10 cellular contexts compared by ENCODE assay signal in the genomic region with DNA sequence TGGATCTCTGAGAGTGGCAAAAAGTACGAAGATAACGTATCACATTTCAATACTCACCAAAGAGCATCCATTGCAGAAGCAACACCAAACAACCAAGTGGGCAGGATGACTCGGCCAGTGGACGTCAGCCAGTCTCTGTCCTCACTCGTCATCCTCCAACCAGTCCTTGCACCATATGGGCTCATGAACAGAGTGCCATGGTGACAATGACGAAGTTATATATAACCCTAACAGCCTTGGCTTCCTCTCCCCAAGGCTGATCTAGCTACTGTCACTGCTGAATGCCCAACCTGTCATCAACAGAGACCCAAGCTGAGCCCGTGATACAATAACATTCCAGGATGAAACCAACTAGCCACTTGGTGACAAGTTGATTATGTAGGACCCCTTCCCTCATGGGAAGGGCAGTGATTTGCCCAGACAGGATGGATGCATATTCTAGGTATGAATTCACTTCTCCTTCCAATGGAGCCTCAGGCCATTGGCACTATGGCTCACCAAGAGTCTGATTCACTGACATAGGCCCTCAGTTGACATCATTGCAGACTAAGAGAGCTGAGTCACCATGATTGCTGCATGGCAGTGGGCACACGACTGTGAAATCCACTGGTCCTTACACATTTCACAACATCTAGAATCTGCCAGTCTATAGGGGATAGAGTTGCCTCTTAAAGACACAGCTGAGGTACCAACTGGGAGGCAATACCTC. TPM values are rescaled to one million over a fixed set of nuclear protein-coding genes. Genes with fewer than 3 reads are reported as not detected.
DNase-seq lines count a peak whose midpoint lies in the region; ATAC-seq, FAIRE-seq and TF ChIP-seq lines count a peak whose summit lies in the region.
"Had no signal": no experiment of that assay in that cellular context is flagged by ENCODE, and none has a peak within 500 bp of the region (broad histone marks: within the 10 kb centered on the region; RNA-seq: fewer than 3 reads in every experiment).

No MANE protein-coding gene starts in this region.

- H3K27ac ChIP-seq in CD4-positive, CD25-positive, alpha-beta regulatory T cell (ENCODE audit: insufficient read depth, low read length, poor library complexity, severe bottlenecking), result no peak overlapping the region
- H3K27ac ChIP-seq in KMS-11 (no peak overlapping the region), HepG2 (ENCODE audit: extremely low read length, insufficient read depth, low read length) (no peak overlapping the region), Karpas-422 (ENCODE audit: low read length) (no peak overlapping the region), thyroid gland (no peak overlapping the region)
- H3K27ac ChIP-seq: WERI-Rb-1 had no signal

- WGBS in HepG2 (ENCODE audit: low lambda C conversion rate), result 59% methylated on average over 8 of the region's 8 CpGs
- WGBS in thyroid gland, 2 donors, result 89 to 96% methylated on average over 8 of the region's 8 CpGs

- no TSS peak for BruUV-seq in HepG2 (replicated peaks; lab: Mats Ljungman, UMichigan)

- H3K9ac ChIP-seq in KMS-11 (no peak overlapping the region), HepG2 (ENCODE audit: insufficient read depth, low read depth, low read length) (no peak overlapping the region), Karpas-422 (ENCODE audit: low read length) (no peak overlapping the region)

- no peaks in the 10 kb centered on the region for H3K36me3 ChIP-seq in CD4-positive, CD25-positive, alpha-beta regulatory T cell (ENCODE audit: control insufficient read depth, insufficient read depth, low read length)
- H3K36me3 ChIP-seq in KMS-11 (ENCODE audit: insufficient read depth) (no peaks in the 10 kb centered on the region), HepG2 (replicated peaks in 1 of 2; ENCODE audit: control insufficient read depth in 1 of 2, insufficient read depth in 2 of 2, low read length in 2 of 2) (no peaks in the 10 kb centered on the region), Karpas-422 (ENCODE audit: insufficient read depth, low read length) (no peaks in the 10 kb centered on the region), thyroid gland (no peaks in the 10 kb centered on the region)
- H3K36me3 ChIP-seq: WERI-Rb-1 had no signal

- no peaks in the 10 kb centered on the region for H3K9me3 ChIP-seq in CD4-positive, CD25-positive, alpha-beta regulatory T cell (ENCODE audit: control insufficient read depth in 2 of 2, low read length in 2 of 2)
- H3K9me3 ChIP-seq in HepG2 (ENCODE audit: low read length) (no peaks in the 10 kb centered on the region), Karpas-422 (ENCODE audit: low read length) (no peaks in the 10 kb centered on the region), thyroid gland (no peaks in the 10 kb centered on the region)

- POLR2A ChIA-PET in HepG2 (lab: Yijun Ruan, JAX), result no interaction called here

- intact Hi-C loops in HepG2 (cut with micrococcal nuclease; ENCODE audit: unreplicated experiment) (no loop called here), thyroid gland (cut with DNase I) (no loop called here)

- H3K4me2 ChIP-seq in KMS-11, result peak overlapping the region; percentile 12; the same call in 1 of the 2 replicates
- no peak overlapping the region for H3K4me2 ChIP-seq in HepG2 (ENCODE audit: low read depth, low read length)
- H3K4me2 ChIP-seq in Karpas-422 (ENCODE audit: low read depth, low read length, poor library complexity, severe bottlenecking), result no peak overlapping the region

- H3K9me3 Mint-ChIP-seq in CD4-positive, CD25-positive, alpha-beta regulatory T cell, result peaks cover 0 to 9% (median 2%) of the 10 kb centered on the region in 7 donors
- peaks cover 5% of the 10 kb centered on the region for H3K9me3 Mint-ChIP-seq in activated naive CD4-positive, alpha-beta T cell treated with anti-CD3 and anti-CD28 coated beads, Interleukin-2, amount 50 U/mL, for 24 hours

- H3K4me3 Mint-ChIP-seq in CD4-positive, CD25-positive, alpha-beta regulatory T cell, result peak overlapping the region in 1 of 4 donors; percentile 52
- H3K4me3 Mint-ChIP-seq in activated naive CD4-positive, alpha-beta T cell treated with anti-CD3 and anti-CD28 coated beads, Interleukin-2, amount 50 U/mL, for 24 hours, result no peak overlapping the region

- peaks cover 9% of the 10 kb centered on the region for H3K27me3 Mint-ChIP-seq in CD4-positive, CD25-positive, alpha-beta regulatory T cell
- no peaks in the 10 kb centered on the region for H3K27me3 Mint-ChIP-seq in activated naive CD4-positive, alpha-beta T cell treated with anti-CD3 and anti-CD28 coated beads, Interleukin-2, amount 50 U/mL, for 24 hours

- H4K20me1 ChIP-seq in KMS-11 (ENCODE audit: insufficient read depth) (no peaks in the 10 kb centered on the region), HepG2 (ENCODE audit: insufficient read depth, low read length) (no peaks in the 10 kb centered on the region; the same call in 1 of the 2 replicates), Karpas-422 (ENCODE audit: insufficient read depth, low read depth, low read length) (0 out of 2 replicates have a peak, but pooled peaks cover 4% of the 10 kb centered on the region)

- H3K4me3 ChIP-seq in CD4-positive, CD25-positive, alpha-beta regulatory T cell (ENCODE audit: low read depth, low read length), result no peak overlapping the region
- H3K4me3 ChIP-seq in KMS-11 (IDR thresholded peaks at IDR 0.05; ENCODE audit: insufficient read depth, low read depth, low read length) (no peak overlapping the region), HepG2 (replicated peaks in 1 of 3; ENCODE audit: insufficient read depth in 1 of 3, low read depth in 2 of 3, low read length in 3 of 3) (no peak overlapping the region), Karpas-422 (ENCODE audit: low read length) (no peak overlapping the region), thyroid gland (replicated peaks in 1 of 3) (no peak overlapping the region)
- H3K4me3 ChIP-seq: heart right ventricle had no signal

- CTCF ChIA-PET in HepG2 (lab: Yijun Ruan, JAX; ENCODE audit: low intra/inter-chr PET ratio, low total read pairs), result no interaction called here

- H3K9me2 ChIP-seq in Karpas-422 (replicated peaks; ENCODE audit: insufficient read depth, low read length), result no peaks in the 10 kb centered on the region

- in situ Hi-C loops in HepG2 (cut with HindIII; ENCODE audit: extremely low pct_ligation_motif_present, low pct_unique_long_range_greater_than_20kb), result no loop called here

- TF ChIP-seq POLR2A in HepG2 (IDR thresholded peaks at IDR 0.05; ENCODE audit: insufficient read depth in 1 of 2, low read depth in 2 of 2, low read length in 2 of 2) (no peak), thyroid gland (IDR thresholded peaks at IDR 0.05) (no peak)

- peak overlapping the region in 2 of 3 donors; percentile 56 to 81 for H3K27ac Mint-ChIP-seq in CD4-positive, CD25-positive, alpha-beta regulatory T cell
- H3K27ac Mint-ChIP-seq in activated naive CD4-positive, alpha-beta T cell treated with anti-CD3 and anti-CD28 coated beads, Interleukin-2, amount 50 U/mL, for 24 hours, result peak overlapping the region; percentile 79

- no peak overlapping the region for H2AFZ ChIP-seq in KMS-11 (ENCODE audit: low read depth)
- no peak overlapping the region for H2AFZ ChIP-seq in HepG2 (ENCODE audit: low read length)
- no peak overlapping the region for H2AFZ ChIP-seq in Karpas-422 (ENCODE audit: low read length)

- no peak for ATAC-seq in CD4-positive, CD25-positive, alpha-beta regulatory T cell (ENCODE audit: low read depth in 2 of 2)
- ATAC-seq in HepG2, result no peak

- TF ChIP-seq CTCF in KMS-11 (conservative IDR thresholded peaks at IDR 0.05; ENCODE audit: low read depth, low read length) (no peak), HepG2 (CRISPR knock-in tag; IDR thresholded peaks at IDR 0.05) (no peak), thyroid gland (IDR thresholded peaks at IDR 0.05) (no peak)

- H3K79me2 ChIP-seq in KMS-11 (ENCODE audit: insufficient read depth, low read depth) (no peaks in the 10 kb centered on the region), HepG2 (ENCODE audit: insufficient read depth, low read length) (no peaks in the 10 kb centered on the region), Karpas-422 (ENCODE audit: low read length) (no peaks in the 10 kb centered on the region)

- DNase-seq in CD4-positive, CD25-positive, alpha-beta regulatory T cell, result no peak
- DNase-seq in HepG2 (ENCODE audit: low spot score), result no peak
- DNase-seq in Karpas-422, result no peak
- no peak for DNase-seq in thyroid gland
- DNase-seq in iPS-NIHi7 (ENCODE audit: extremely low spot score), result no peak
- no peak for DNase-seq in NCI-H2107 treated with DMSO at 0.1 percent for 48 hours (lab: John Stamatoyannopoulos, UW; ENCODE audit: unreplicated experiment)
- DNase-seq: heart right ventricle, WERI-Rb-1 had no signal

- FAIRE-seq in HepG2 (lab: Jason Lieb, UNC), result no peak

- no peaks in the 10 kb centered on the region for H3K27me3 ChIP-seq in CD4-positive, CD25-positive, alpha-beta regulatory T cell (ENCODE audit: control insufficient read depth, insufficient read depth, low read length)
- H3K27me3 ChIP-seq in KMS-11 (ENCODE audit: insufficient read depth, low read depth), result no peaks in the 10 kb centered on the region
- 0 out of 5 replicates have a peak, but pooled peaks cover 0 to 3% of the 10 kb centered on the region in 2 experiments for H3K27me3 ChIP-seq in HepG2 (ENCODE audit: control insufficient read depth in 1 of 2, insufficient read depth in 2 of 2, low read length in 2 of 2)
- no peaks in the 10 kb centered on the region for H3K27me3 ChIP-seq in Karpas-422 (ENCODE audit: low read length)
- no peaks in the 10 kb centered on the region for H3K27me3 ChIP-seq in thyroid gland
- H3K27me3 ChIP-seq: heart right ventricle had no signal

- TF ChIP-seq EP300 in HepG2 (IDR thresholded peaks at IDR 0.05; ENCODE audit: low read depth in 2 of 2, low read length in 2 of 2) (no peak), HepG2 (CRISPR knock-in tag; IDR thresholded peaks at IDR 0.05; ENCODE audit: borderline replicate concordance) (no peak)

- no peaks in the 10 kb centered on the region for H3K36me3 Mint-ChIP-seq in CD4-positive, CD25-positive, alpha-beta regulatory T cell
- H3K36me3 Mint-ChIP-seq in activated naive CD4-positive, alpha-beta T cell treated with anti-CD3 and anti-CD28 coated beads, Interleukin-2, amount 50 U/mL, for 24 hours, result no peaks in the 10 kb centered on the region

- H3K4me1 Mint-ChIP-seq in CD4-positive, CD25-positive, alpha-beta regulatory T cell, result peaks cover 26 to 88% (median 73%) of the 10 kb centered on the region in 4 donors
- H3K4me1 Mint-ChIP-seq in activated naive CD4-positive, alpha-beta T cell treated with anti-CD3 and anti-CD28 coated beads, Interleukin-2, amount 50 U/mL, for 24 hours, result peaks cover 87% of the 10 kb centered on the region

- TF ChIP-seq RAD21 in HepG2 (CRISPR knock-in tag; IDR thresholded peaks at IDR 0.05), result no peak

- peaks cover 71% of the 10 kb centered on the region for H3K4me1 ChIP-seq in CD4-positive, CD25-positive, alpha-beta regulatory T cell (ENCODE audit: control insufficient read depth, insufficient read depth, low read length, poor library complexity, severe bottlenecking)
- H3K4me1 ChIP-seq in KMS-11 (ENCODE audit: low read depth, poor library complexity, severe bottlenecking) (peaks cover 83% of the 10 kb centered on the region), HepG2 (ENCODE audit: insufficient read depth, low read length) (peaks cover 26% of the 10 kb centered on the region), Karpas-422 (ENCODE audit: low read length) (peaks cover 48% of the 10 kb centered on the region), thyroid gland (peaks cover 4 to 34% of the 10 kb centered on the region in 2 donors)

RNA-seq across cellular contexts. Expression of a gene that starts 26.3 kb away (rescaled TPM):
- total RNA-seq in CD4-positive, CD25-positive, alpha-beta regulatory T cell, result 60.2 TPM
- polyA plus RNA-seq in CD4-positive, CD25-positive, alpha-beta regulatory T cell, result 10 to 100 TPM; 15.5 to 18.6 (median 17.2) TPM
- total RNA-seq in HepG2 (2016; rRNA removed; fragmentation: Illumina TruSeq; extraction: Trizol) (157 and 178 TPM in 2 replicates), thyroid gland (10 to 100 TPM; 31.4 to 70.1 (median 52.3) TPM)
- total RNA-seq in HepG2 (2016; cell fraction: cytosol; rRNA removed; fragmentation: Illumina TruSeq; extraction: Trizol; ENCODE audit: low read depth), result 30.6 and 37.3 TPM in 2 replicates
- total RNA-seq in HepG2 (2016; cell fraction: insoluble cytoplasmic fraction; rRNA removed; fragmentation: Illumina TruSeq; extraction: Trizol), result 154 and 176 TPM in 2 replicates
- 93.6 and 97.6 TPM in 2 replicates for total RNA-seq in HepG2 (2016; cell fraction: membrane; rRNA removed; fragmentation: Illumina TruSeq; extraction: Trizol)
- total RNA-seq in HepG2 (2016; cell fraction: nucleus; rRNA removed; fragmentation: Illumina TruSeq; extraction: Trizol), result 106 and 121 TPM in 2 replicates
- polyA plus RNA-seq in HepG2 (2011; rRNA removed), result 134 and 147 TPM in 2 replicates
- 144 and 156 TPM in 2 replicates for polyA plus RNA-seq in HepG2 (2011; cell fraction: cytosol; rRNA removed)
- 229 and 231 TPM in 2 replicates for polyA plus RNA-seq in HepG2 (2011; cell fraction: nucleus; rRNA removed)
- polyA plus RNA-seq in HepG2 (2012), result 92.0 and 152 TPM in 2 replicates
- 48.0 and 48.3 TPM in 2 replicates for polyA plus RNA-seq in HepG2 (2016; cell fraction: cytosol; fragmentation: Illumina TruSeq; extraction: Trizol; ENCODE audit: low read depth)
- polyA plus RNA-seq in HepG2 (2016; cell fraction: insoluble cytoplasmic fraction; fragmentation: Illumina TruSeq; extraction: Trizol; ENCODE audit: low read depth), result 270 and 301 TPM in 2 replicates
- 80.3 and 83.8 TPM in 2 replicates for polyA plus RNA-seq in HepG2 (2016; cell fraction: membrane; fragmentation: Illumina TruSeq; extraction: Trizol; ENCODE audit: low read depth)
- 218 and 229 TPM in 2 replicates for polyA plus RNA-seq in HepG2 (2016; cell fraction: nucleus; fragmentation: Illumina TruSeq; extraction: Trizol; ENCODE audit: insufficient read depth, low read depth)
- polyA minus RNA-seq in HepG2 (2011; rRNA and poly(A)+ RNA removed; ENCODE audit: low replicate concordance), result 220 and 249 TPM in 2 replicates
- 69.6 and 71.7 TPM in 2 replicates for polyA minus RNA-seq in HepG2 (2011; cell fraction: cytosol; rRNA and poly(A)+ RNA removed)
- polyA minus RNA-seq in HepG2 (2011; cell fraction: nucleus; rRNA and poly(A)+ RNA removed), result 105 and 112 TPM in 2 replicates
- total RNA-seq in Karpas-422 (2014; rRNA removed; shearing (Covaris generic); ENCODE audit: low replicate concordance), result 29.4 and 32.1 TPM in 2 replicates
